ENCODE assay signal across 8 cellular contexts in genomic region chr9:13427587-13427986, GRCh38.
DNase-seq lines count a peak whose midpoint lies in the region; TF ChIP-seq lines count a peak whose summit lies in the region.

No MANE protein-coding gene starts in this region.

- TF ChIP-seq CTCF in VCaP (conservative IDR thresholded peaks at IDR 0.05) (peak; percentile 81), left ventricle myocardium inferior (IDR thresholded peaks at IDR 0.05; ENCODE audit: borderline replicate concordance) (peak; percentile 83)

- peak overlapping the region; percentile 15; the same call in 1 of the 2 replicates for H3K27ac ChIP-seq in VCaP
- peak overlapping the region; percentile 65 for H3K27ac ChIP-seq in left ventricle myocardium inferior (replicated peaks)

- DNase-seq in NCI-H2029 treated with DMSO at 0.1 percent for 48 hours (lab: John Stamatoyannopoulos, UW) (peak; percentile 20), NCI-H2029 (lab: John Stamatoyannopoulos, UW) (no peak), NCI-H146 (lab: John Stamatoyannopoulos, UW) (peak; percentile 60), left ventricle myocardium inferior (no peak), smooth muscle cell of the brain vasculature (ENCODE audit: low read depth, low spot score) (peak; percentile 20), mucosa of gallbladder (ENCODE audit: low spot score) (no peak), cortex of kidney (lab: John Stamatoyannopoulos, UW) (no peak)

- peaks cover 33% of the 10 kb centered on the region for H3K4me1 ChIP-seq in left ventricle myocardium inferior

- intact Hi-C loops in left ventricle myocardium inferior (cut with micrococcal nuclease): loop anchor here (10.0 kb wide), 1 partner anchor 927 kb away; no protein-coding TSS in a partner anchor

- no peaks in the 10 kb centered on the region for H3K9me3 ChIP-seq in left ventricle myocardium inferior (replicated peaks)

- no peaks in the 10 kb centered on the region for H3K36me3 ChIP-seq in left ventricle myocardium inferior

- no peaks in the 10 kb centered on the region for H3K27me3 ChIP-seq in left ventricle myocardium inferior (ENCODE audit: low read depth)

- H3K4me3 ChIP-seq in left ventricle myocardium inferior: peak overlapping the region; percentile 24

Comparison
In these comparisons a context has a peak if more than half of its experiments do, and no peak if none do; other contexts are left out.
1. DNase-seq: peak in NCI-H2029 treated with DMSO at 0.1 percent for 48 hours (single experiment), NCI-H146 (single experiment) and smooth muscle cell of the brain vasculature (single experiment); none in NCI-H2029 (single experiment), left ventricle myocardium inferior (single experiment), mucosa of gallbladder (single experiment) and cortex of kidney (single experiment).